8 cellular contexts compared by ENCODE assay signal in the genomic region with DNA sequence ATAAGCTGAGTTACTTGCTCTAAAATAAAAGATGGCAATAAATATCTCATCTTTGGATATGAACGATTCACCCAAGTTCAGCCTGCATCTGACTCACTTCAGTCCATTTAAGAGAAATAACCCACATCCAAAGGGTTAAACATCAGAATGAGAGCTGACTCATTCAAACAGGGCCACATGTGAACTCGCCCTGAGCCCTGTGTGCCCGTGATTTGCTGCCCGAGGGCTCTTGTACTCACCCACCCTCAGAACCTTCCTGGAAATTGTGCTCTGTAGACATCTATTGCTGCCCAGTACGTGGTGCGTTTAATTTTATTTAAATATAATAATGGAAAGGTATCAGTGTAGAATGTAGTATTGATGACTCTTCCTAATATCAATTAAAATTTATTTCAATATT.
DNase-seq lines count a peak whose midpoint lies in the region; ATAC-seq, FAIRE-seq and TF ChIP-seq lines count a peak whose summit lies in the region.

No MANE protein-coding gene starts in this region.

- peak; percentile 96 to 98 for ATAC-seq in activated naive CD4-positive, alpha-beta T cell treated with anti-CD3 and anti-CD28 coated beads, Interleukin-2, amount 50 U/mL, for 72 hours
- ATAC-seq in HepG2 (peak; percentile 36; the same call in 2 of the 3 replicates), GM21529 (IDR thresholded peaks at IDR 0.05; ENCODE audit: unreplicated experiment) (no peak)

- H3K4me1 ChIP-seq in HepG2 (ENCODE audit: insufficient read depth, low read length) (peaks cover 54% of the 10 kb centered on the region), thyroid gland (peaks cover 32 to 68% of the 10 kb centered on the region in 2 donors)

- peaks cover 40% of the 10 kb centered on the region for H3K79me2 ChIP-seq in HepG2 (ENCODE audit: insufficient read depth, low read length)

- H3K27me3 ChIP-seq in HepG2 (ENCODE audit: control insufficient read depth in 1 of 2, insufficient read depth in 2 of 2, low read length in 2 of 2), result no peaks in the 10 kb centered on the region
- no peaks in the 10 kb centered on the region for H3K27me3 ChIP-seq in thyroid gland

- POLR2A ChIA-PET in HepG2 (lab: Yijun Ruan, JAX), result no interaction called here

- H3K27ac ChIP-seq in HepG2 (ENCODE audit: extremely low read length, insufficient read depth, low read length), result peak overlapping the region; percentile 82
- peak overlapping the region in 2 of 3 donors; percentile 16 to 21 for H3K27ac ChIP-seq in thyroid gland

- H2AFZ ChIP-seq in HepG2 (ENCODE audit: low read length), result no peak overlapping the region

- no peak for TF ChIP-seq RAD21 in HepG2 (CRISPR knock-in tag; IDR thresholded peaks at IDR 0.05)

- no peaks in the 10 kb centered on the region for H4K20me1 ChIP-seq in HepG2 (ENCODE audit: insufficient read depth, low read length)

- DNase-seq in AG08396 (ENCODE audit: low spot score) (peak; percentile 68), LoVo (ENCODE audit: low spot score) (peak; percentile 7), HepG2 (ENCODE audit: low spot score) (peak; percentile 48), thyroid gland (no peak), posterior vena cava (ENCODE audit: low spot score) (no peak), HuH-7 (ENCODE audit: low spot score) (no peak)
- peak in 1 of 2 donors; percentile 60 for DNase-seq in activated naive CD4-positive, alpha-beta T cell treated with anti-CD3 and anti-CD28 coated beads, Interleukin-2, amount 50 U/mL, for 72 hours (ENCODE audit: low spot score in 2 of 2)

- peaks cover 1 to 16% of the 10 kb centered on the region in 2 experiments; a peak in 3 of 5 replicates for H3K36me3 ChIP-seq in HepG2 (replicated peaks in 1 of 2; ENCODE audit: control insufficient read depth in 1 of 2, insufficient read depth in 2 of 2, low read length in 2 of 2)
- H3K36me3 ChIP-seq in thyroid gland, result no peaks in the 10 kb centered on the region

- in situ Hi-C loops in HepG2 (cut with HindIII; ENCODE audit: extremely low pct_ligation_motif_present, low pct_unique_long_range_greater_than_20kb), result no loop called here

- H3K9ac ChIP-seq in HepG2 (ENCODE audit: insufficient read depth, low read depth, low read length), result 0 out of 2 replicates have a peak overlapping the region, but pooled peaks have one; percentile 29

- WGBS in HepG2 (ENCODE audit: low lambda C conversion rate), result 49% methylated on average over 6 of the region's 6 CpGs
- 58 to 65% methylated on average over 6 of the region's 6 CpGs for WGBS in thyroid gland, 2 donors

- H3K4me3 ChIP-seq in HepG2 (replicated peaks in 1 of 3; ENCODE audit: insufficient read depth in 1 of 3, low read depth in 2 of 3, low read length in 3 of 3), result peak overlapping the region in 1 of 3 experiments; percentile 4; a peak in 1 of 6 replicates
- H3K4me3 ChIP-seq in thyroid gland (replicated peaks in 1 of 3), result no peak overlapping the region

- CTCF ChIA-PET in HepG2 (lab: Yijun Ruan, JAX; ENCODE audit: low intra/inter-chr PET ratio, low total read pairs), result no interaction called here

- TF ChIP-seq POLR2A in HepG2 (IDR thresholded peaks at IDR 0.05; ENCODE audit: insufficient read depth in 1 of 2, low read depth in 2 of 2, low read length in 2 of 2) (no peak), thyroid gland (IDR thresholded peaks at IDR 0.05) (no peak)

- H3K27ac Mint-ChIP-seq in activated naive CD4-positive, alpha-beta T cell treated with anti-CD3 and anti-CD28 coated beads, Interleukin-2, amount 50 U/mL, for 72 hours, result peak overlapping the region; percentile 84 to 92

- no peaks in the 10 kb centered on the region for H3K9me3 Mint-ChIP-seq in activated naive CD4-positive, alpha-beta T cell treated with anti-CD3 and anti-CD28 coated beads, Interleukin-2, amount 50 U/mL, for 72 hours

- intact Hi-C loops in HepG2 (cut with micrococcal nuclease; ENCODE audit: unreplicated experiment), result no loop called here
- intact Hi-C loops in thyroid gland (cut with DNase I), result loop anchor here (5.0 kb wide), 1 partner anchor 39 kb away; no protein-coding TSS in a partner anchor
- intact Hi-C loops in posterior vena cava (cut with DNase I), result no loop called here

- peaks cover 0 to 26% of the 10 kb centered on the region in 2 donors for H3K36me3 Mint-ChIP-seq in activated naive CD4-positive, alpha-beta T cell treated with anti-CD3 and anti-CD28 coated beads, Interleukin-2, amount 50 U/mL, for 72 hours

- no peak for FAIRE-seq in HepG2 (lab: Jason Lieb, UNC)

- H3K9me3 ChIP-seq in HepG2 (ENCODE audit: low read length), result no peaks in the 10 kb centered on the region
- H3K9me3 ChIP-seq in thyroid gland, result no peaks in the 10 kb centered on the region

- TF ChIP-seq CTCF in HepG2 (CRISPR knock-in tag; IDR thresholded peaks at IDR 0.05) (no peak), thyroid gland (IDR thresholded peaks at IDR 0.05) (no peak)

- TF ChIP-seq EP300 in HepG2 (IDR thresholded peaks at IDR 0.05; ENCODE audit: low read depth in 2 of 2, low read length in 2 of 2), result no peak
- TF ChIP-seq EP300 in HepG2 (CRISPR knock-in tag; IDR thresholded peaks at IDR 0.05; ENCODE audit: borderline replicate concordance), result no peak

- no TSS peak for BruUV-seq in HepG2 (replicated peaks; lab: Mats Ljungman, UMichigan)

- H3K4me2 ChIP-seq in HepG2 (ENCODE audit: low read depth, low read length), result peak overlapping the region; percentile 51; the same call in 1 of the 2 replicates

TF ChIP-seq in HepG2, 621 proteins besides CTCF, POLR2A, EP300 and RAD21 (continues in another document):
- TF ChIP-seq RARA (CRISPR knock-in tag; IDR thresholded peaks at IDR 0.05) (peak; percentile 36; the same call in 1 of the 2 replicates), MAFF (IDR thresholded peaks at IDR 0.05; ENCODE audit: low read depth, low read length) (peak; percentile 22; the same call in 1 of the 2 replicates), ZNF205 (CRISPR knock-in tag; IDR thresholded peaks at IDR 0.05) (no peak), TRIM22 (IDR thresholded peaks at IDR 0.05) (no peak), CBFB (CRISPR knock-in tag; IDR thresholded peaks at IDR 0.05) (no peak), BHLHE40 (IDR thresholded peaks at IDR 0.05; ENCODE audit: low read length) (peak; percentile 4; the same call in 1 of the 2 replicates), HIC2 (CRISPR knock-in tag; IDR thresholded peaks at IDR 0.05; ENCODE audit: low read depth) (0 out of 2 replicates have a peak, but pooled peaks have one; percentile 4), NFE2L2 (IDR thresholded peaks at IDR 0.05; ENCODE audit: low read length) (peak; percentile 29; the same call in 1 of the 2 replicates), ASH2L (IDR thresholded peaks at IDR 0.05; ENCODE audit: insufficient read length, low read depth, low read length) (peak; percentile 38)
- TF ChIP-seq, protein P1, sequence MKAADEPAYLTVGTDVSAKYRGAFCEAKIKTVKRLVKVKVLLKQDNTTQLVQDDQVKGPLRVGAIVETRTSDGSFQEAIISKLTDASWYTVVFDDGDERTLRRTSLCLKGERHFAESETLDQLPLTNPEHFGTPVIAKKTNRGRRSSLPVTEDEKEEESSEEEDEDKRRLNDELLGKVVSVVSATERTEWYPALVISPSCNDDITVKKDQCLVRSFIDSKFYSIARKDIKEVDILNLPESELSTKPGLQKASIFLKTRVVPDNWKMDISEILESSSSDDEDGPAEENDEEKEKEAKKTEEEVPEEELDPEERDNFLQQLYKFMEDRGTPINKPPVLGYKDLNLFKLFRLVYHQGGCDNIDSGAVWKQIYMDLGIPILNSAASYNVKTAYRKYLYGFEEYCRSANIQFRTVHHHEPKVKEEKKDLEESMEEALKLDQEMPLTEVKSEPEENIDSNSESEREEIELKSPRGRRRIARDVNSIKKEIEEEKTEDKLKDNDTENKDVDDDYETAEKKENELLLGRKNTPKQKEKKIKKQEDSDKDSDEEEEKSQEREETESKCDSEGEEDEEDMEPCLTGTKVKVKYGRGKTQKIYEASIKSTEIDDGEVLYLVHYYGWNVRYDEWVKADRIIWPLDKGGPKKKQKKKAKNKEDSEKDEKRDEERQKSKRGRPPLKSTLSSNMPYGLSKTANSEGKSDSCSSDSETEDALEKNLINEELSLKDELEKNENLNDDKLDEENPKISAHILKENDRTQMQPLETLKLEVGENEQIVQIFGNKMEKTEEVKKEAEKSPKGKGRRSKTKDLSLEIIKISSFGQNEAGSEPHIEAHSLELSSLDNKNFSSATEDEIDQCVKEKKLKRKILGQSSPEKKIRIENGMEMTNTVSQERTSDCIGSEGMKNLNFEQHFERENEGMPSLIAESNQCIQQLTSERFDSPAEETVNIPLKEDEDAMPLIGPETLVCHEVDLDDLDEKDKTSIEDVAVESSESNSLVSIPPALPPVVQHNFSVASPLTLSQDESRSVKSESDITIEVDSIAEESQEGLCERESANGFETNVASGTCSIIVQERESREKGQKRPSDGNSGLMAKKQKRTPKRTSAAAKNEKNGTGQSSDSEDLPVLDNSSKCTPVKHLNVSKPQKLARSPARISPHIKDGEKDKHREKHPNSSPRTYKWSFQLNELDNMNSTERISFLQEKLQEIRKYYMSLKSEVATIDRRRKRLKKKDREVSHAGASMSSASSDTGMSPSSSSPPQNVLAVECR (CRISPR knock-in tag; IDR thresholded peaks at IDR 0.05; ENCODE audit: borderline replicate concordance), result peak; percentile 22; the same call in 1 of the 2 replicates

Comparison
In these comparisons a context has a peak if more than half of its experiments do, and no peak if none do; other contexts are left out.
1. DNase-seq: peak in AG08396 (single experiment), LoVo (single experiment) and HepG2 (single experiment); none in thyroid gland (0 of 2), posterior vena cava (single experiment) and HuH-7 (single experiment).